ENCODE assay signal across 1 cellular context in genomic region chr19:40257096-40257517, GRCh38.
TF ChIP-seq lines count a peak whose summit lies in the region.

No MANE protein-coding gene starts in this region.

TF ChIP-seq in HepG2, 621 proteins besides CTCF, POLR2A, EP300 and RAD21:
- TF ChIP-seq HNRNPL (IDR thresholded peaks at IDR 0.05; ENCODE audit: low read depth, low read length) (peak; percentile 66; the same call in 1 of the 2 replicates), TCF7L2 (IDR thresholded peaks at IDR 0.05; ENCODE audit: low read depth, low read length) (no peak), ZNF34 (CRISPR knock-in tag; IDR thresholded peaks at IDR 0.05; ENCODE audit: borderline replicate concordance) (no peak), ZNF512 (CRISPR knock-in tag; IDR thresholded peaks at IDR 0.05) (no peak), ZNF282 (IDR thresholded peaks at IDR 0.05; ENCODE audit: partially characterized antibody) (no peak)
